In genomic region chr2:134499307-134499706, GRCh38 we compare ENCODE assay signal across 20 cellular contexts.
"Had no signal": no experiment of that assay in that cellular context is flagged by ENCODE, and none has a peak within 500 bp of the region (broad histone marks: within the 10 kb centered on the region; RNA-seq: fewer than 3 reads in every experiment).

No MANE protein-coding gene starts in this region.

- H3K36me3 ChIP-seq: neutrophil, ovary, right atrium auricular region, thoracic aorta, upper lobe of right lung had no signal

- H3K4me3 Mint-ChIP-seq: activated naive CD4-positive, alpha-beta T cell treated with anti-CD3 and anti-CD28 coated beads, Interleukin-2, amount 50 U/mL, for 24 hours; memory B cell; naive B cell; T-cell had no signal

- H3K27ac ChIP-seq: neutrophil, ovary, psoas muscle, right atrium auricular region, thoracic aorta, upper lobe of right lung had no signal

- H3K27me3 Mint-ChIP-seq: activated naive CD4-positive, alpha-beta T cell treated with anti-CD3 and anti-CD28 coated beads, Interleukin-2, amount 50 U/mL, for 24 hours; memory B cell; naive B cell had no signal

- H3K4me1 Mint-ChIP-seq: activated naive CD4-positive, alpha-beta T cell treated with anti-CD3 and anti-CD28 coated beads, Interleukin-2, amount 50 U/mL, for 24 hours; memory B cell; naive B cell; T-cell had no signal

- H3K27me3 ChIP-seq: body of pancreas, neutrophil, ovary, right atrium auricular region, upper lobe of right lung had no signal

- H3K27ac Mint-ChIP-seq: activated naive CD4-positive, alpha-beta T cell treated with anti-CD3 and anti-CD28 coated beads, Interleukin-2, amount 50 U/mL, for 24 hours; memory B cell; T-cell had no signal

- H3K9me3 Mint-ChIP-seq: activated naive CD4-positive, alpha-beta T cell treated with anti-CD3 and anti-CD28 coated beads, Interleukin-2, amount 50 U/mL, for 24 hours; memory B cell had no signal

- H3K4me3 ChIP-seq: body of pancreas, ovary, psoas muscle, right atrium auricular region, thoracic aorta, upper lobe of right lung had no signal

- H3K36me3 Mint-ChIP-seq: activated naive CD4-positive, alpha-beta T cell treated with anti-CD3 and anti-CD28 coated beads, Interleukin-2, amount 50 U/mL, for 24 hours; naive B cell; T-cell had no signal

- H3K9me3 ChIP-seq: body of pancreas, neutrophil, ovary, psoas muscle, right atrium auricular region, thoracic aorta, upper lobe of right lung had no signal

- H3K4me1 ChIP-seq: psoas muscle, upper lobe of right lung had no signal

- DNase-seq: activated gamma-delta T cell treated with Interleukin-2 at 50 U/mL for 16 hours; activated T-cell treated with anti-CD3 and anti-CD28 coated beads, Interleukin-2, amount 50 U/mL, for 1 hour; body of pancreas; central memory CD4-positive, alpha-beta T cell; effector memory CD4-positive, alpha-beta T cell; foreskin melanocyte; hippocampal formation; left cardiac atrium; naive B cell; ovary; psoas muscle; stimulated activated CD4-positive, alpha-beta T cell treated with anti-CD3 and anti-CD28 coated beads, Interleukin-4, amount 100 ng/mL, for 24 hours; stimulated activated naive CD4-positive, alpha-beta T cell treated with Interleukin-2 at 50 U/mL for 16 hours; T-cell; upper lobe of right lung had no signal
